In the genomic region with DNA sequence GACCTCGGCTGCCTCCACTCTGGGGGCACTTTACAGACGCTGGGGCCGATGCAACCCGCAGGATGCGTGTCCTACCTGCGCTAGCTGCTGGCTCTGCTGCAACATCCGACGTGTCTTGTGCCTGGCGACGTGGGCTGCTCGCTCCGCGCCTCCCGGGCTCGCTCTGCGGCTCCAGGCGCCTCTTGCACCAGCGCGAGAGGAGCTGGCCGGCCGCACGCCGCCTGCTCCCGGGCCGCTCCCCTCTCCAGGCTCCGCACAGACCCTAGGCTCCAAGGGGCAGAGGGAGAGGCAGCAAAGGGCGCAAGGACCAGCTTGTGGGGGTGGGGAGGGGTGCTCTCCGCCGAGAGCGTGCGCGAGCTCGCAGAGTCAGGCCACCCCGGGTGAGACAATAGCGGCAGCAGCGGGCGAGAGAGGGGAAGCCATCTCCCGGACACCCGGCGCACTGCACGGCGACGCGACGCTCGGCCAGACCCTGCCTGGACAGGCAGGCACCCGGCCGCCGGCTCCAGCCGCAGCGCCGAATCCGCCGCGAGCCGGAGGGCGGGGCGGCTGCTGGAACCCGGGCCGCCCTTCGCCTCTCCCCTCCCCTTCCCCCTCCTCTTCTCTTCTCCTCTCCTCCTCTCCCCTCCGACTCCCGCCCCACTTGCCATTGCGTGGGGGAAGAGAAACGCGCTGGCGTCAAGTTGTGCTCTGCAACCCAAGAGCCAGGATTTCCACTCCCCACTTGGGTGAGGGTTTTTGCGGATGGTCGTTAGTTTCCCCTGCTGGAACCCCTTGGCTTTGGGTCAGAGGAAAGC, we compare ENCODE assay signal across 1 cellular context.
TF ChIP-seq lines count a peak whose summit lies in the region.

A gene with protein sequence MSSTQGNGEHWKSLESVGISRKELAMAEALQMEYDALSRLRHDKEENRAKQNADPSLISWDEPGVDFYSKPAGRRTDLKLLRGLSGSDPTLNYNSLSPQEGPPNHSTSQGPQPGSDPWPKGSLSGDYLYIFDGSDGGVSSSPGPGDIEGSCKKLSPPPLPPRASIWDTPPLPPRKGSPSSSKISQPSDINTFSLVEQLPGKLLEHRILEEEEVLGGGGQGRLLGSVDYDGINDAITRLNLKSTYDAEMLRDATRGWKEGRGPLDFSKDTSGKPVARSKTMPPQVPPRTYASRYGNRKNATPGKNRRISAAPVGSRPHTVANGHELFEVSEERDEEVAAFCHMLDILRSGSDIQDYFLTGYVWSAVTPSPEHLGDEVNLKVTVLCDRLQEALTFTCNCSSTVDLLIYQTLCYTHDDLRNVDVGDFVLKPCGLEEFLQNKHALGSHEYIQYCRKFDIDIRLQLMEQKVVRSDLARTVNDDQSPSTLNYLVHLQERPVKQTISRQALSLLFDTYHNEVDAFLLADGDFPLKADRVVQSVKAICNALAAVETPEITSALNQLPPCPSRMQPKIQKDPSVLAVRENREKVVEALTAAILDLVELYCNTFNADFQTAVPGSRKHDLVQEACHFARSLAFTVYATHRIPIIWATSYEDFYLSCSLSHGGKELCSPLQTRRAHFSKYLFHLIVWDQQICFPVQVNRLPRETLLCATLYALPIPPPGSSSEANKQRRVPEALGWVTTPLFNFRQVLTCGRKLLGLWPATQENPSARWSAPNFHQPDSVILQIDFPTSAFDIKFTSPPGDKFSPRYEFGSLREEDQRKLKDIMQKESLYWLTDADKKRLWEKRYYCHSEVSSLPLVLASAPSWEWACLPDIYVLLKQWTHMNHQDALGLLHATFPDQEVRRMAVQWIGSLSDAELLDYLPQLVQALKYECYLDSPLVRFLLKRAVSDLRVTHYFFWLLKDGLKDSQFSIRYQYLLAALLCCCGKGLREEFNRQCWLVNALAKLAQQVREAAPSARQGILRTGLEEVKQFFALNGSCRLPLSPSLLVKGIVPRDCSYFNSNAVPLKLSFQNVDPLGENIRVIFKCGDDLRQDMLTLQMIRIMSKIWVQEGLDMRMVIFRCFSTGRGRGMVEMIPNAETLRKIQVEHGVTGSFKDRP (N-terminal part only) (minus strand): TSS at position 525 of the 797 bp plus-strand sequence. CDS start 25,003 bp downstream, outside the sequence.

TF ChIP-seq in K562, 482 proteins besides CTCF, POLR2A, EP300 and RAD21 (continued from another document):
- TF ChIP-seq RERE (CRISPR knock-in tag; IDR thresholded peaks at IDR 0.05; ENCODE audit: borderline replicate concordance) = no peak
- TF ChIP-seq ZKSCAN3 (CRISPR knock-in tag; IDR thresholded peaks at IDR 0.05) = no peak
- peak in 1 of 2 experiments; percentile 74; a peak in 1 of 4 replicates for TF ChIP-seq FOXA3 (CRISPR knock-in tag; conservative IDR thresholded peaks at IDR 0.05 in 1 of 2, IDR thresholded peaks at IDR 0.05 in 1 of 2)
- TF ChIP-seq RBM34 (IDR thresholded peaks at IDR 0.05; ENCODE audit: borderline replicate concordance, insufficient read depth, low read length) = no peak
- TF ChIP-seq NR2C2 (CRISPR knock-in tag; IDR thresholded peaks at IDR 0.05) = 0 out of 2 replicates have a peak, but pooled peaks have one; percentile 36
- TF ChIP-seq NR2C2 (tag; IDR thresholded peaks at IDR 0.05) = no peak; the same call in 1 of the 2 replicates
- peak; percentile 37 for TF ChIP-seq NFIC (IDR thresholded peaks at IDR 0.05)
- TF ChIP-seq ARID1B (IDR thresholded peaks at IDR 0.05) = no peak
- 0 out of 2 replicates have a peak, but pooled peaks have one; percentile 82 for TF ChIP-seq ZNF395 (CRISPR knock-in tag; IDR thresholded peaks at IDR 0.05)
- TF ChIP-seq KLF10 (CRISPR knock-in tag; IDR thresholded peaks at IDR 0.05) = no peak
- TF ChIP-seq, protein P1, sequence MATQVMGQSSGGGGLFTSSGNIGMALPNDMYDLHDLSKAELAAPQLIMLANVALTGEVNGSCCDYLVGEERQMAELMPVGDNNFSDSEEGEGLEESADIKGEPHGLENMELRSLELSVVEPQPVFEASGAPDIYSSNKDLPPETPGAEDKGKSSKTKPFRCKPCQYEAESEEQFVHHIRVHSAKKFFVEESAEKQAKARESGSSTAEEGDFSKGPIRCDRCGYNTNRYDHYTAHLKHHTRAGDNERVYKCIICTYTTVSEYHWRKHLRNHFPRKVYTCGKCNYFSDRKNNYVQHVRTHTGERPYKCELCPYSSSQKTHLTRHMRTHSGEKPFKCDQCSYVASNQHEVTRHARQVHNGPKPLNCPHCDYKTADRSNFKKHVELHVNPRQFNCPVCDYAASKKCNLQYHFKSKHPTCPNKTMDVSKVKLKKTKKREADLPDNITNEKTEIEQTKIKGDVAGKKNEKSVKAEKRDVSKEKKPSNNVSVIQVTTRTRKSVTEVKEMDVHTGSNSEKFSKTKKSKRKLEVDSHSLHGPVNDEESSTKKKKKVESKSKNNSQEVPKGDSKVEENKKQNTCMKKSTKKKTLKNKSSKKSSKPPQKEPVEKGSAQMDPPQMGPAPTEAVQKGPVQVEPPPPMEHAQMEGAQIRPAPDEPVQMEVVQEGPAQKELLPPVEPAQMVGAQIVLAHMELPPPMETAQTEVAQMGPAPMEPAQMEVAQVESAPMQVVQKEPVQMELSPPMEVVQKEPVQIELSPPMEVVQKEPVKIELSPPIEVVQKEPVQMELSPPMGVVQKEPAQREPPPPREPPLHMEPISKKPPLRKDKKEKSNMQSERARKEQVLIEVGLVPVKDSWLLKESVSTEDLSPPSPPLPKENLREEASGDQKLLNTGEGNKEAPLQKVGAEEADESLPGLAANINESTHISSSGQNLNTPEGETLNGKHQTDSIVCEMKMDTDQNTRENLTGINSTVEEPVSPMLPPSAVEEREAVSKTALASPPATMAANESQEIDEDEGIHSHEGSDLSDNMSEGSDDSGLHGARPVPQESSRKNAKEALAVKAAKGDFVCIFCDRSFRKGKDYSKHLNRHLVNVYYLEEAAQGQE (CRISPR knock-in tag; IDR thresholded peaks at IDR 0.05; ENCODE audit: low read depth) = peak; percentile 60
- TF ChIP-seq COPS2 (conservative IDR thresholded peaks at IDR 0.05) = no peak
- no peak for TF ChIP-seq NKRF (IDR thresholded peaks at IDR 0.05; ENCODE audit: borderline replicate concordance)
- TF ChIP-seq LCOR (CRISPR knock-in tag; IDR thresholded peaks at IDR 0.05) = peak; percentile 63; the same call in 1 of the 2 replicates
- TF ChIP-seq MCM3 (IDR thresholded peaks at IDR 0.05) = no peak
- peak; percentile 96 for TF ChIP-seq ARID4B (CRISPR knock-in tag; IDR thresholded peaks at IDR 0.05)
- no peak for TF ChIP-seq ZNF282 (CRISPR knock-in tag; IDR thresholded peaks at IDR 0.05)
- peak; percentile 22; the same call in 1 of the 2 replicates for TF ChIP-seq E2F4 (CRISPR knock-in tag; IDR thresholded peaks at IDR 0.05; ENCODE audit: low read depth)
- TF ChIP-seq TBP (optimal IDR thresholded peaks at IDR 0.05; ENCODE audit: low read depth, low read length) = no peak
